ENCODE assay signal across 10 cellular contexts in the genomic region with DNA sequence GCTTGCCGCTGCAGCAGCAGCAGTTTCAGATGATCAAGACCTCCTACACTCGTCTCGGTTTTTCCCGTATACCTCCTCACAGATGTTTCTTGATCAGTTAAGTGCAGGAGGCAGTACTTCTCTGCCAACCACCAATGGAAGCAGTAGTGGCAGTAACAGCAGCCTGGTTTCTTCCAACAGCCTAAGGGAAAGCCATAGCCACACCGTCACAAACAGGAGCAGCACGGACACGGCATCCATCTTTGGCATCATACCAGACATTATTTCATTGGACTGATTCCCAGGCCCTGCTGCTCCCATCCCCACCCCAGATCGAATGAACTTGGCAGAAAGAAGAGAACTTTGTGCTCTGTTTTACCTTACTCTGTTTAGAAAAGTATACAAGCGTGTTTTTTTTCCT. TPM values are rescaled to one million over a fixed set of nuclear protein-coding genes. Genes with fewer than 3 reads are reported as not detected.
DNase-seq lines count a peak whose midpoint lies in the region; ATAC-seq and TF ChIP-seq lines count a peak whose summit lies in the region.
"Had no signal": no experiment of that assay in that cellular context is flagged by ENCODE, and none has a peak within 500 bp of the region (broad histone marks: within the 10 kb centered on the region; RNA-seq: fewer than 3 reads in every experiment).

No MANE protein-coding gene starts in this region.

- peak overlapping the region in 1 of 10 donors; percentile 21 for H3K4me3 Mint-ChIP-seq in naive thymus-derived CD8-positive, alpha-beta T cell

- H3K9me3 Mint-ChIP-seq in naive thymus-derived CD8-positive, alpha-beta T cell = no peaks in the 10 kb centered on the region

- no peak for ATAC-seq in naive thymus-derived CD8-positive, alpha-beta T cell

- peak overlapping the region; percentile 36 for H3K27ac ChIP-seq in 22Rv1
- H3K27ac ChIP-seq in caudate nucleus (ENCODE audit: low read depth, low read length) = peak overlapping the region; percentile 68
- H3K27ac ChIP-seq: neutrophil had no signal

- TF ChIP-seq CTCF in 22Rv1 (IDR thresholded peaks at IDR 0.05) = no peak

- peaks cover 7 to 86% (median 21%) of the 10 kb centered on the region in 3 donors for H3K36me3 Mint-ChIP-seq in naive thymus-derived CD8-positive, alpha-beta T cell

- peak overlapping the region in 4 of 10 donors; percentile 22 to 67 (median 64) for H3K27ac Mint-ChIP-seq in naive thymus-derived CD8-positive, alpha-beta T cell

- POLR2A ChIA-PET in naive thymus-derived CD8-positive, alpha-beta T cell (lab: Charles Lee) = no interaction called here

- DNase-seq in NCI-H1092 treated with DMSO at 0.1 percent for 48 hours (lab: John Stamatoyannopoulos, UW) (peak; percentile 55), caudate nucleus (lab: John Stamatoyannopoulos, UW) (peak in 34 of 61 donors; percentile 13 to 81 (median 36)), medulla oblongata (ENCODE audit: extremely low spot score) (peak; percentile 53), middle frontal gyrus (ENCODE audit: extremely low spot score, low spot score) (no peak), GM19240 (ENCODE audit: insufficient read length, low spot score) (no peak), SKM-1 (lab: John Stamatoyannopoulos, UW; ENCODE audit: unreplicated experiment) (no peak)
- DNase-seq in naive thymus-derived CD8-positive, alpha-beta T cell = no peak
- DNase-seq: activated CD4-positive, alpha-beta T cell treated with anti-CD3 and anti-CD28 coated beads, Interleukin-2, amount 50 U/mL, for 48 hours had no signal

- H3K27me3 Mint-ChIP-seq in naive thymus-derived CD8-positive, alpha-beta T cell = no peaks in the 10 kb centered on the region

- H3K4me1 Mint-ChIP-seq in naive thymus-derived CD8-positive, alpha-beta T cell = no peaks in the 10 kb centered on the region

RNA-seq across cellular contexts. Expression of a gene that starts 17.6 kb away (rescaled TPM):
- total RNA-seq in naive thymus-derived CD8-positive, alpha-beta T cell = 1 to 10 TPM; 4.1 to 4.7 TPM
- polyA plus RNA-seq in naive thymus-derived CD8-positive, alpha-beta T cell = under 1 TPM in 1 of 3 donors, not detected in 2; 0.65 TPM

RNA-seq across cellular contexts. Expression of a gene that starts 42.0 kb away (rescaled TPM):
- 10 to 100 TPM; 18.5 to 22.3 TPM for total RNA-seq in naive thymus-derived CD8-positive, alpha-beta T cell
- polyA plus RNA-seq in naive thymus-derived CD8-positive, alpha-beta T cell = 1 to 10 TPM; 2.4 to 4.1 (median 3.3) TPM

Comparison
In these comparisons a context has a peak if more than half of its experiments do, and no peak if none do; other contexts are left out.
1. DNase-seq: peak in NCI-H1092 treated with DMSO at 0.1 percent for 48 hours (single experiment), caudate nucleus (34 of 61) and medulla oblongata (single experiment); none in middle frontal gyrus (single experiment), GM19240 (single experiment), naive thymus-derived CD8-positive, alpha-beta T cell (0 of 10) and SKM-1 (single experiment).